Comparison of ENCODE assay signal across 21 cellular contexts in genomic region chr9:21217211-21217610, GRCh38. TPM values are rescaled to one million over a fixed set of nuclear protein-coding genes. Genes with fewer than 3 reads are reported as not detected.
"Had no signal": no experiment of that assay in that cellular context is flagged by ENCODE, and none has a peak within 500 bp of the region (broad histone marks: within the 10 kb centered on the region; RNA-seq: fewer than 3 reads in every experiment).

Gene IFNA16, minus strand, starts transcription at chr9:21217311. Its CDS starts 6 bp downstream, at chr9:21217305.

RNA-seq across cellular contexts. Expression of gene IFNA16, which starts in this region (rescaled TPM):
- total RNA-seq: activated naive CD4-positive, alpha-beta T cell treated with anti-CD3 and anti-CD28 coated beads for 36 hours; activated naive CD4-positive, alpha-beta T cell treated with anti-CD3 and anti-CD28 coated beads, Interleukin-2, amount 50 U/mL, for 72 hours; activated naive CD8-positive, alpha-beta T cell treated with anti-CD3 and anti-CD28 coated beads for 36 hours; activated naive CD8-positive, alpha-beta T cell treated with anti-CD3 and anti-CD28 coated beads, Interleukin-2, amount 10 ng/mL, durations not matched to agents 7 days and 5 days; activated T-cell treated with anti-CD3 and anti-CD28 coated beads, Interleukin-2, amount 50 U/mL, for 4 hours; activated T-cell treated with anti-CD3 and anti-CD28 coated beads, Interleukin-2, amount 50 U/mL, for 72 hours; activated T-helper 1 cell treated with anti-CD3 and anti-CD28 coated beads, Interleukin-12 subunit alpha, Interleukin-12 subunit beta, Interleukin-2, Interleukin-4 antibody, amounts not matched to agents 30 ng/mL and 10 ng/mL and 1 ng/mL, durations not matched to agents 14 hours and 24 hours and 36 hours; activated T-helper 17 cell treated with anti-CD3 and anti-CD28 coated beads, Interleukin-2, amount 50 U/mL, for 72 hours; activated T-helper 2 cell treated with anti-CD3 and anti-CD28 coated beads, Interferon-gamma antibody, Interleukin-2, Interleukin-4, amounts not matched to agents 10 μg/mL and 5 μg/mL and 100 μg/mL, durations not matched to agents 14 hours and 24 hours and 36 hours; adrenal gland; aorta; ascending aorta; astrocyte; body of pancreas; breast epithelium; bronchial epithelial cell; cardiac muscle cell; cardiac septum; cerebellum; chondrocyte had no signal
- polyA plus RNA-seq: adipose tissue, adrenal gland, aorta, cardiac muscle cell had no signal
